ENCODE assay signal across 1 cellular context in the genomic region with DNA sequence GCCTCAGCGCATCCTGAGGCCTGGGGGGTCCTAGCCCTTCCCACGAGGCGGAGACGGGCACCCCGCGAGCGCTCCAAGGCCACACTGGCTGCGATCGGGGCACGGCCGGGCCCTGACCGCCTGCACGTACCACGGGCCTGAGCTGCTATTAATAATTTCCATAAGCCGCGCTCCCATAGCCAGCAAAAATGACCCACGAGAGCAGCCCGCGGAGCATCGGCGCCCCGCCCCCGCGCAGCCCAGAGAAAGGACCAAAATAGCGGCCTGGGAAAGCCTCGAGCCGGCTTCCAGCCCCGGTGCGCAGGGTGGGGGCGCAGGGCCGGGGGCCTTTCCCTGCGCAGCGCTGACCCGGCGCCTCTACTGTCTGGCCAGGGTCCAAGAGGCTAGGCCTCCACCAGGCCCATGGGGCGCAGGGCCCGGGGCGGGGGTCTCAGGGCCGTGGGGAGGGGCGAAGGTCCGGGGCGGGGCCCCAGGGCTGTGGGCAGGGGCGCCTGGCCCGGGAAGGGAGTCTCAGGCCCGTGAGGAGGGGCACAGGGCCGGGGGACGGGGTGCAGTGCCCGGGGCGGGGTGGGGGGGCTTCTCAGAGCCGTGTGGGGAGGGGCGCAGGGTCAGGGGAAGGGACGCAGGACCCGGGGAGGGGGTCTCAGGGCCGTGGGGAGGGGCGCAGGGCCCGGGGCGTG.
TF ChIP-seq lines count a peak whose summit lies in the region.

No MANE protein-coding gene starts in this region.

TF ChIP-seq in HepG2, 621 proteins besides CTCF, POLR2A, EP300 and RAD21:
- TF ChIP-seq HNRNPK (IDR thresholded peaks at IDR 0.05; ENCODE audit: low read depth, low read length, poor library complexity, severe bottlenecking): no peak
- no peak for TF ChIP-seq ZNF546 (CRISPR knock-in tag; conservative IDR thresholded peaks at IDR 0.05)
- no peak for TF ChIP-seq ZNF317 (CRISPR knock-in tag; IDR thresholded peaks at IDR 0.05)
- TF ChIP-seq, protein P1, sequence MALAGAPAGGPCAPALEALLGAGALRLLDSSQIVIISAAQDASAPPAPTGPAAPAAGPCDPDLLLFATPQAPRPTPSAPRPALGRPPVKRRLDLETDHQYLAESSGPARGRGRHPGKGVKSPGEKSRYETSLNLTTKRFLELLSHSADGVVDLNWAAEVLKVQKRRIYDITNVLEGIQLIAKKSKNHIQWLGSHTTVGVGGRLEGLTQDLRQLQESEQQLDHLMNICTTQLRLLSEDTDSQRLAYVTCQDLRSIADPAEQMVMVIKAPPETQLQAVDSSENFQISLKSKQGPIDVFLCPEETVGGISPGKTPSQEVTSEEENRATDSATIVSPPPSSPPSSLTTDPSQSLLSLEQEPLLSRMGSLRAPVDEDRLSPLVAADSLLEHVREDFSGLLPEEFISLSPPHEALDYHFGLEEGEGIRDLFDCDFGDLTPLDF (CRISPR knock-in tag; IDR thresholded peaks at IDR 0.05): no peak
- no peak for TF ChIP-seq ZBTB1 (CRISPR knock-in tag; IDR thresholded peaks at IDR 0.05; ENCODE audit: borderline replicate concordance)
- no peak for TF ChIP-seq TCF7 (IDR thresholded peaks at IDR 0.05; ENCODE audit: low read depth)
- TF ChIP-seq NCOA5 (CRISPR knock-in tag; IDR thresholded peaks at IDR 0.05): no peak
- no peak for TF ChIP-seq ZFP41 (CRISPR knock-in tag; IDR thresholded peaks at IDR 0.05; ENCODE audit: borderline replicate concordance)
- no peak for TF ChIP-seq ZNF678 (CRISPR knock-in tag; IDR thresholded peaks at IDR 0.05)
- TF ChIP-seq, protein P2, sequence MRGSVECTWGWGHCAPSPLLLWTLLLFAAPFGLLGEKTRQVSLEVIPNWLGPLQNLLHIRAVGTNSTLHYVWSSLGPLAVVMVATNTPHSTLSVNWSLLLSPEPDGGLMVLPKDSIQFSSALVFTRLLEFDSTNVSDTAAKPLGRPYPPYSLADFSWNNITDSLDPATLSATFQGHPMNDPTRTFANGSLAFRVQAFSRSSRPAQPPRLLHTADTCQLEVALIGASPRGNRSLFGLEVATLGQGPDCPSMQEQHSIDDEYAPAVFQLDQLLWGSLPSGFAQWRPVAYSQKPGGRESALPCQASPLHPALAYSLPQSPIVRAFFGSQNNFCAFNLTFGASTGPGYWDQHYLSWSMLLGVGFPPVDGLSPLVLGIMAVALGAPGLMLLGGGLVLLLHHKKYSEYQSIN (CRISPR knock-in tag; IDR thresholded peaks at IDR 0.05; ENCODE audit: borderline replicate concordance): no peak
- TF ChIP-seq ZNF460 (CRISPR knock-in tag; IDR thresholded peaks at IDR 0.05; ENCODE audit: borderline replicate concordance): no peak
- TF ChIP-seq HNRNPL (IDR thresholded peaks at IDR 0.05; ENCODE audit: low read depth, low read length): no peak
- TF ChIP-seq, protein P3, sequence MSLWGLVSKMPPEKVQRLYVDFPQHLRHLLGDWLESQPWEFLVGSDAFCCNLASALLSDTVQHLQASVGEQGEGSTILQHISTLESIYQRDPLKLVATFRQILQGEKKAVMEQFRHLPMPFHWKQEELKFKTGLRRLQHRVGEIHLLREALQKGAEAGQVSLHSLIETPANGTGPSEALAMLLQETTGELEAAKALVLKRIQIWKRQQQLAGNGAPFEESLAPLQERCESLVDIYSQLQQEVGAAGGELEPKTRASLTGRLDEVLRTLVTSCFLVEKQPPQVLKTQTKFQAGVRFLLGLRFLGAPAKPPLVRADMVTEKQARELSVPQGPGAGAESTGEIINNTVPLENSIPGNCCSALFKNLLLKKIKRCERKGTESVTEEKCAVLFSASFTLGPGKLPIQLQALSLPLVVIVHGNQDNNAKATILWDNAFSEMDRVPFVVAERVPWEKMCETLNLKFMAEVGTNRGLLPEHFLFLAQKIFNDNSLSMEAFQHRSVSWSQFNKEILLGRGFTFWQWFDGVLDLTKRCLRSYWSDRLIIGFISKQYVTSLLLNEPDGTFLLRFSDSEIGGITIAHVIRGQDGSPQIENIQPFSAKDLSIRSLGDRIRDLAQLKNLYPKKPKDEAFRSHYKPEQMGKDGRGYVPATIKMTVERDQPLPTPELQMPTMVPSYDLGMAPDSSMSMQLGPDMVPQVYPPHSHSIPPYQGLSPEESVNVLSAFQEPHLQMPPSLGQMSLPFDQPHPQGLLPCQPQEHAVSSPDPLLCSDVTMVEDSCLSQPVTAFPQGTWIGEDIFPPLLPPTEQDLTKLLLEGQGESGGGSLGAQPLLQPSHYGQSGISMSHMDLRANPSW (CRISPR knock-in tag; IDR thresholded peaks at IDR 0.05; ENCODE audit: borderline replicate concordance): no peak
- no peak for TF ChIP-seq CBX5 (CRISPR knock-in tag; IDR thresholded peaks at IDR 0.05; ENCODE audit: borderline replicate concordance)
- TF ChIP-seq, protein P4, sequence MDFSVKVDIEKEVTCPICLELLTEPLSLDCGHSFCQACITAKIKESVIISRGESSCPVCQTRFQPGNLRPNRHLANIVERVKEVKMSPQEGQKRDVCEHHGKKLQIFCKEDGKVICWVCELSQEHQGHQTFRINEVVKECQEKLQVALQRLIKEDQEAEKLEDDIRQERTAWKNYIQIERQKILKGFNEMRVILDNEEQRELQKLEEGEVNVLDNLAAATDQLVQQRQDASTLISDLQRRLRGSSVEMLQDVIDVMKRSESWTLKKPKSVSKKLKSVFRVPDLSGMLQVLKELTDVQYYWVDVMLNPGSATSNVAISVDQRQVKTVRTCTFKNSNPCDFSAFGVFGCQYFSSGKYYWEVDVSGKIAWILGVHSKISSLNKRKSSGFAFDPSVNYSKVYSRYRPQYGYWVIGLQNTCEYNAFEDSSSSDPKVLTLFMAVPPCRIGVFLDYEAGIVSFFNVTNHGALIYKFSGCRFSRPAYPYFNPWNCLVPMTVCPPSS (IDR thresholded peaks at IDR 0.05): no peak
- no peak for TF ChIP-seq JUNB (CRISPR knock-in tag; IDR thresholded peaks at IDR 0.05; ENCODE audit: borderline replicate concordance)
- TF ChIP-seq MTA1 (CRISPR knock-in tag; IDR thresholded peaks at IDR 0.05; ENCODE audit: borderline replicate concordance): no peak
